ENCODE assay signal across 27 cellular contexts in the genomic region with DNA sequence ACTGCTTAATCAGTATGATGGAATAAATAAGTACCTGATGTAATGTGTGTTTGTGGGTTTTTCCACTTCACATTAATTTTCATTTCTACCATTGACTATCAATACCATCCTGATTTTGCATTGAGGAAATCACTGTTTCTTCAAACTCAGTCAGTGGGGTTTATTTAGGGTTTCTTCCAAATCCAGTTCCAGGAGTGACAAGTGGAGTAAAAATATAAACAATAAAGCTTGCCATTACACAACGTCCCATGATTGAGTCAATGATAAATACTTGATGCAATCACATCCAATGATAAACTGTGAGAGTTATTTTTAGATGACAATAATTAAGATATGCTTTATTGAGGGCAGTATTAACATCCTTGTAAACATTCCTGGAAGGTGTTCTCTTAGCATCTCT.
"Had no signal": no experiment of that assay in that cellular context is flagged by ENCODE, and none has a peak within 500 bp of the region (broad histone marks: within the 10 kb centered on the region; RNA-seq: fewer than 3 reads in every experiment).

No MANE protein-coding gene starts in this region.

- H3K9me3 ChIP-seq: stomach, suprapubic skin, testis, thoracic aorta, thyroid gland, transverse colon, upper lobe of left lung, upper lobe of right lung, uterus, vagina had no signal

- H3K27me3 ChIP-seq: stomach, suprapubic skin, testis, thyroid gland, tibial artery, tibial nerve, transverse colon, upper lobe of left lung, upper lobe of right lung, uterus, vagina had no signal

- DNase-seq: stimulated activated CD4-positive, alpha-beta T cell treated with anti-CD3 and anti-CD28 coated beads, Interleukin-2, amount 100 ng/mL, for 48 hours; stimulated activated CD4-positive, alpha-beta T cell treated with anti-CD3 and anti-CD28 coated beads, Interleukin-4, amount 100 ng/mL, for 1 hour; stimulated activated CD4-positive, alpha-beta T cell treated with anti-CD3 and anti-CD28 coated beads, Interleukin-4, amount 100 ng/mL, for 24 hours; stimulated activated CD4-positive, alpha-beta T cell treated with anti-CD3 and anti-CD28 coated beads, Interleukin-4, amount 100 ng/mL, for 4 hours; stimulated activated CD8-positive, alpha-beta memory T cell treated with anti-CD3 and anti-CD28 coated beads, Interleukin-4, amount 100 ng/mL, for 48 hours; stimulated activated naive B cell treated with anti-CD40 and anti-IgM and Interleukin-4, amounts not matched to agents 10 μg/mL and 1 μg/mL and 100 μg/mL, for 72 hours; stimulated activated naive CD4-positive, alpha-beta T cell; stimulated activated naive CD4-positive, alpha-beta T cell treated with Interleukin-2 at 50 U/mL for 16 hours; stimulated activated naive CD8-positive, alpha-beta T cell treated with anti-CD3 and anti-CD28 coated beads, Interleukin-15, amount 100 ng/mL, for 72 hours; stimulated activated naive CD8-positive, alpha-beta T cell treated with anti-CD3 and anti-CD28 coated beads, Interleukin-15, Interleukin-2, amounts not matched to agents 100 U/mL and 50 U/mL, for 24 hours; stomach; substantia nigra; testis; thyroid gland; tibial artery; transverse colon; trophoblast cell; upper lobe of left lung; upper lobe of right lung; uterus had no signal

- H3K4me3 ChIP-seq: stomach, suprapubic skin, testis, thoracic aorta, thyroid gland, tibial artery, tibial nerve, transverse colon, upper lobe of left lung, upper lobe of right lung, uterus, vagina had no signal

- H3K27ac ChIP-seq: stomach, suprapubic skin, testis, thoracic aorta, thyroid gland, tibial artery, tibial nerve, transverse colon, upper lobe of left lung, upper lobe of right lung, uterus, vagina had no signal

- ATAC-seq: stimulated activated effector memory CD8-positive, alpha-beta T cell treated with anti-CD3 and anti-CD28 coated beads, Interleukin-12 subunit alpha, Interleukin-12 subunit beta, amount 100 ng/mL, for 72 hours; stimulated activated memory B cell treated with anti-CD40 and anti-IgM and Interleukin-4, amounts not matched to agents 10 μg/mL and 1 μg/mL and 100 μg/mL, for 72 hours; stimulated activated naive B cell treated with anti-CD40 and anti-IgM and Interleukin-4, amounts not matched to agents 10 μg/mL and 1 μg/mL and 100 μg/mL, for 72 hours; stimulated activated naive CD8-positive, alpha-beta T cell treated with anti-CD3 and anti-CD28 coated beads, Interleukin-15, amount 100 ng/mL, for 72 hours; stimulated activated naive CD8-positive, alpha-beta T cell treated with anti-CD3 and anti-CD28 coated beads, Interleukin-15, Interleukin-2, amounts not matched to agents 100 U/mL and 50 U/mL, for 24 hours; upper lobe of right lung had no signal

- H3K36me3 ChIP-seq: stomach, suprapubic skin, thoracic aorta, thyroid gland, tibial artery, tibial nerve, transverse colon, upper lobe of left lung, upper lobe of right lung, uterus, vagina had no signal

- H3K4me1 ChIP-seq: stomach, suprapubic skin, testis, thyroid gland, tibial artery, tibial nerve, transverse colon, upper lobe of left lung, upper lobe of right lung, uterus, vagina had no signal

- FAIRE-seq: urothelium cell line had no signal
